In genomic region chr4:83535945-83536648, GRCh38 we compare ENCODE assay signal across 1 cellular context.
TF ChIP-seq lines count a peak whose summit lies in the region.

TSS of gene GPAT3 (plus strand) at chr4:83536108. CDS start at chr4:83536623, 515 bp downstream.

TF ChIP-seq in HepG2, 621 proteins besides CTCF, POLR2A, EP300 and RAD21 (continued from another document and continues in another):
- no peak for TF ChIP-seq SKI (IDR thresholded peaks at IDR 0.05; ENCODE audit: partially characterized antibody)
- TF ChIP-seq ZNF615 (CRISPR knock-in tag; IDR thresholded peaks at IDR 0.05; ENCODE audit: borderline replicate concordance): no peak
- no peak for TF ChIP-seq E2F1 (CRISPR knock-in tag; IDR thresholded peaks at IDR 0.05)
- TF ChIP-seq TCF12 (IDR thresholded peaks at IDR 0.05): no peak
- no peak for TF ChIP-seq TCF12 (CRISPR knock-in tag; IDR thresholded peaks at IDR 0.05)
- TF ChIP-seq ARHGAP35 (CRISPR knock-in tag; IDR thresholded peaks at IDR 0.05; ENCODE audit: borderline replicate concordance): no peak
- TF ChIP-seq MEF2D (CRISPR knock-in tag; IDR thresholded peaks at IDR 0.05): no peak
- no peak for TF ChIP-seq ZBTB10 (CRISPR knock-in tag; IDR thresholded peaks at IDR 0.05; ENCODE audit: borderline replicate concordance)
- TF ChIP-seq ZNF629 (CRISPR knock-in tag; conservative IDR thresholded peaks at IDR 0.05): no peak
- TF ChIP-seq CBX5 (CRISPR knock-in tag; IDR thresholded peaks at IDR 0.05; ENCODE audit: borderline replicate concordance): peak; percentile 59; the same call in 1 of the 2 replicates
- TF ChIP-seq ZNF275 (CRISPR knock-in tag; IDR thresholded peaks at IDR 0.05; ENCODE audit: borderline replicate concordance): no peak
- no peak for TF ChIP-seq RBAK (CRISPR knock-in tag; IDR thresholded peaks at IDR 0.05)
- TF ChIP-seq ZEB1 (IDR thresholded peaks at IDR 0.05; ENCODE audit: insufficient replicate concordance, low read depth): no peak
- TF ChIP-seq CREB3 (CRISPR knock-in tag; IDR thresholded peaks at IDR 0.05): no peak
- peak; percentile 76 for TF ChIP-seq HDAC1 (CRISPR knock-in tag; IDR thresholded peaks at IDR 0.05)
- TF ChIP-seq KDM1A (CRISPR knock-in tag; IDR thresholded peaks at IDR 0.05): no peak
- TF ChIP-seq ADNP (CRISPR knock-in tag; IDR thresholded peaks at IDR 0.05): no peak
- TF ChIP-seq GRHL1 (CRISPR knock-in tag; conservative IDR thresholded peaks at IDR 0.05): no peak
- no peak for TF ChIP-seq TGIF2 (CRISPR knock-in tag; IDR thresholded peaks at IDR 0.05)
- TF ChIP-seq ZFP90 (CRISPR knock-in tag; IDR thresholded peaks at IDR 0.05; ENCODE audit: borderline replicate concordance): peak; percentile 51; the same call in 1 of the 2 replicates
- TF ChIP-seq AGO1 (IDR thresholded peaks at IDR 0.05; ENCODE audit: low read depth, low read length, poor library complexity, severe bottlenecking): no peak
- no peak for TF ChIP-seq HBP1 (CRISPR knock-in tag; IDR thresholded peaks at IDR 0.05; ENCODE audit: low read depth)
- TF ChIP-seq KLF13 (CRISPR knock-in tag; IDR thresholded peaks at IDR 0.05): no peak
- TF ChIP-seq POGK (CRISPR knock-in tag; conservative IDR thresholded peaks at IDR 0.05): no peak
- TF ChIP-seq MLXIP (CRISPR knock-in tag; IDR thresholded peaks at IDR 0.05; ENCODE audit: borderline replicate concordance): no peak
- TF ChIP-seq ATF5 (CRISPR knock-in tag; IDR thresholded peaks at IDR 0.05; ENCODE audit: low read depth): no peak
- no peak for TF ChIP-seq ZMYM3 (CRISPR knock-in tag; IDR thresholded peaks at IDR 0.05)
- TF ChIP-seq NCOA5 (CRISPR knock-in tag; IDR thresholded peaks at IDR 0.05): no peak
- TF ChIP-seq XRCC5 (optimal IDR thresholded peaks at IDR 0.05; ENCODE audit: low read length): no peak
- 0 out of 2 replicates have a peak, but pooled peaks have one; percentile 64 for TF ChIP-seq ZNF124 (CRISPR knock-in tag; IDR thresholded peaks at IDR 0.05)
- TF ChIP-seq PRPF4 (IDR thresholded peaks at IDR 0.05; ENCODE audit: low read depth, low read length, poor library complexity, severe bottlenecking): no peak
- no peak; the same call in 1 of the 2 replicates for TF ChIP-seq YEATS4 (CRISPR knock-in tag; IDR thresholded peaks at IDR 0.05; ENCODE audit: borderline replicate concordance)
- no peak for TF ChIP-seq MAFF (IDR thresholded peaks at IDR 0.05; ENCODE audit: low read depth, low read length)
- 0 out of 2 replicates have a peak, but pooled peaks have one; percentile 34 for TF ChIP-seq MAZ (IDR thresholded peaks at IDR 0.05; ENCODE audit: borderline replicate concordance, low read depth, low read length)
- TF ChIP-seq MAZ (CRISPR knock-in tag; IDR thresholded peaks at IDR 0.05; ENCODE audit: low read depth): peak; percentile 55; the same call in 1 of the 2 replicates
- no peak for TF ChIP-seq REL (CRISPR knock-in tag; conservative IDR thresholded peaks at IDR 0.05)
- no peak for TF ChIP-seq IKZF4 (CRISPR knock-in tag; IDR thresholded peaks at IDR 0.05; ENCODE audit: borderline replicate concordance, low read depth, not compliant biosample characterization)
- no peak for TF ChIP-seq KLF11 (CRISPR knock-in tag; IDR thresholded peaks at IDR 0.05)
- TF ChIP-seq ZNF362 (CRISPR knock-in tag; IDR thresholded peaks at IDR 0.05; ENCODE audit: borderline replicate concordance): 0 out of 2 replicates have a peak, but pooled peaks have one; percentile 30
